28 cellular contexts compared by ENCODE assay signal in genomic region chr10:21530168-21530567, GRCh38. TPM values are rescaled to one million over a fixed set of nuclear protein-coding genes. Genes with fewer than 3 reads are reported as not detected.
DNase-seq lines count a peak whose midpoint lies in the region; ATAC-seq and TF ChIP-seq lines count a peak whose summit lies in the region.
"Had no signal": no experiment of that assay in that cellular context is flagged by ENCODE, and none has a peak within 500 bp of the region (broad histone marks: within the 10 kb centered on the region; RNA-seq: fewer than 3 reads in every experiment).

No MANE protein-coding gene starts in this region.

- H3K27ac ChIP-seq in HUES64 (ENCODE audit: low read depth, low read length) (peak overlapping the region; percentile 32; the same call in 1 of the 2 replicates), esophagus muscularis mucosa (replicated peaks in 1 of 4) (peak overlapping the region in 3 of 4 donors; percentile 96 to 98 (median 97)), sigmoid colon (peak overlapping the region; percentile 95 to 99 (median 97))
- H3K27ac ChIP-seq: foreskin keratinocyte, parathyroid adenoma had no signal

- peaks cover 58% of the 10 kb centered on the region for H3K4me1 ChIP-seq in HUES64 (ENCODE audit: insufficient read depth, low read length)
- H3K4me1 ChIP-seq in esophagus muscularis mucosa, result peaks cover 14 to 41% (median 30%) of the 10 kb centered on the region in 4 donors
- peaks cover 0 to 39% (median 20%) of the 10 kb centered on the region in 4 donors for H3K4me1 ChIP-seq in sigmoid colon
- H3K4me1 ChIP-seq: parathyroid adenoma had no signal

- DNase-seq in Caki2 (ENCODE audit: low read depth), result peak; percentile 38
- no peak for DNase-seq in esophagus muscularis mucosa (ENCODE audit: extremely low spot score)
- no peak for DNase-seq in sigmoid colon
- DNase-seq in sciatic nerve (ENCODE audit: low spot score), result no peak
- DNase-seq in NCI-H69 (lab: John Stamatoyannopoulos, UW), result no peak
- no peak for DNase-seq in activated CD8-positive, alpha-beta T cell treated with anti-CD3 and anti-CD28 coated beads, Interleukin-2, amount 10 ng/mL, durations not matched to agents 7 days and 5 days
- DNase-seq in stimulated activated CD4-positive, alpha-beta T cell treated with anti-CD3 and anti-CD28 coated beads, Interleukin-1b, Interleukin-23, amount 100 ng/mL, for 48 hours, result no peak
- DNase-seq: activated CD4-positive, alpha-beta memory T cell treated with anti-CD3 and anti-CD28 coated beads, Interleukin-2, amount 10 ng/mL, durations not matched to agents 7 days and 5 days; activated CD4-positive, CD25-positive, alpha-beta regulatory T cell treated with anti-CD3 and anti-CD28 coated beads, Interleukin-2, amount 50 U/mL, for 72 hours; activated CD8-positive, alpha-beta memory T cell treated with anti-CD3 and anti-CD28 coated beads, Interleukin-2, amount 50 U/mL, for 48 hours; activated naive CD4-positive, alpha-beta T cell treated with anti-CD3 and anti-CD28 coated beads, Interleukin-2, amount 10 ng/mL, durations not matched to agents 7 days and 5 days; adrenal gland; Caco-2; cerebellar nuclear complex; esophagus squamous epithelium; foreskin keratinocyte; H9; hippocampal formation; MM.1S; NCI-H187 treated with DMSO at 0.1 percent for 48 hours; NCI-H510A; SK-N-SH; stimulated activated naive B cell treated with anti-CD40 and anti-IgM and Interleukin-4, amounts not matched to agents 10 μg/mL and 1 μg/mL and 100 μg/mL, for 72 hours had no signal

- no peaks in the 10 kb centered on the region for H3K9me3 Mint-ChIP-seq in activated CD8-positive, alpha-beta T cell treated with anti-CD3 and anti-CD28 coated beads, Interleukin-2, amount 10 ng/mL, durations not matched to agents 7 days and 5 days (ENCODE audit: insufficient read depth)
- H3K9me3 Mint-ChIP-seq: activated CD4-positive, alpha-beta memory T cell treated with anti-CD3 and anti-CD28 coated beads, Interleukin-2, amount 10 ng/mL, durations not matched to agents 7 days and 5 days; activated naive CD4-positive, alpha-beta T cell treated with anti-CD3 and anti-CD28 coated beads, Interleukin-2, amount 10 ng/mL, durations not matched to agents 7 days and 5 days; H9; memory B cell; stimulated activated naive B cell treated with anti-CD40 and anti-IgM and Interleukin-4, amounts not matched to agents 10 μg/mL and 1 μg/mL and 100 μg/mL, for 72 hours; T-helper 1 cell treated with Interleukin-12 subunit alpha and Interleukin-12 subunit beta and Interleukin-4 antibody, amounts not matched to agents 30 μg/mL and 1 μg/mL, for 36 hours had no signal

- no peak overlapping the region for H3K27ac Mint-ChIP-seq in activated CD8-positive, alpha-beta T cell treated with anti-CD3 and anti-CD28 coated beads, Interleukin-2, amount 10 ng/mL, durations not matched to agents 7 days and 5 days
- H3K27ac Mint-ChIP-seq: activated CD4-positive, alpha-beta memory T cell treated with anti-CD3 and anti-CD28 coated beads, Interleukin-2, amount 10 ng/mL, durations not matched to agents 7 days and 5 days; activated naive CD4-positive, alpha-beta T cell treated with anti-CD3 and anti-CD28 coated beads, Interleukin-2, amount 10 ng/mL, durations not matched to agents 7 days and 5 days; CD14-positive monocyte; memory B cell; stimulated activated naive B cell treated with anti-CD40 and anti-IgM and Interleukin-4, amounts not matched to agents 10 μg/mL and 1 μg/mL and 100 μg/mL, for 72 hours; T-helper 1 cell treated with Interleukin-12 subunit alpha and Interleukin-12 subunit beta and Interleukin-4 antibody, amounts not matched to agents 30 μg/mL and 1 μg/mL, for 36 hours had no signal

- H3K27me3 Mint-ChIP-seq in activated CD8-positive, alpha-beta T cell treated with anti-CD3 and anti-CD28 coated beads, Interleukin-2, amount 10 ng/mL, durations not matched to agents 7 days and 5 days (ENCODE audit: low read depth), result peaks cover 30% of the 10 kb centered on the region
- H3K27me3 Mint-ChIP-seq: memory B cell had no signal

- WGBS in HUES64, result no CpG with 5 or more reads among the region's 1 CpG
- 100% methylated on average over 1 of the region's 1 CpG for WGBS in esophagus muscularis mucosa
- 87 to 89% methylated on average over 1 of the region's 1 CpG for WGBS in sigmoid colon, 2 donors

- H3K4me1 Mint-ChIP-seq in activated CD8-positive, alpha-beta T cell treated with anti-CD3 and anti-CD28 coated beads, Interleukin-2, amount 10 ng/mL, durations not matched to agents 7 days and 5 days (ENCODE audit: low read depth), result peaks cover 30% of the 10 kb centered on the region

- H3K27me3 ChIP-seq in HUES64 (ENCODE audit: insufficient read depth, low read length), result no peaks in the 10 kb centered on the region
- H3K27me3 ChIP-seq in esophagus muscularis mucosa, result no peaks in the 10 kb centered on the region
- H3K27me3 ChIP-seq in sigmoid colon, result no peaks in the 10 kb centered on the region
- H3K27me3 ChIP-seq: adrenal gland, esophagus squamous epithelium, foreskin keratinocyte had no signal

- H3K4me3 ChIP-seq in HUES64 (ENCODE audit: low read length) (no peak overlapping the region), esophagus muscularis mucosa (no peak overlapping the region), sigmoid colon (no peak overlapping the region)

- H3K9ac ChIP-seq in HUES64 (ENCODE audit: low read depth, low read length), result no peak overlapping the region
- H3K9ac ChIP-seq: parathyroid adenoma had no signal

- intact Hi-C loops in esophagus muscularis mucosa (cut with DNase I) (loop anchor here (5.0 kb wide), 1 partner anchor 787 kb away; the partner anchor contains the start of gene COMMD3), sigmoid colon (cut with DNase I) (loop anchor here (5.0 to 10.0 kb wide), 3 partner anchors 475 to 1905 kb away; partner anchors contain the start of genes BMI1, DNAJC1 and OTUD1), sciatic nerve (cut with DNase I) (no loop called here)

- no peak for TF ChIP-seq EP300 in esophagus muscularis mucosa (IDR thresholded peaks at IDR 0.05)
- TF ChIP-seq EP300 in sigmoid colon (IDR thresholded peaks at IDR 0.05), result no peak

- TF ChIP-seq POLR2A in esophagus muscularis mucosa (IDR thresholded peaks at IDR 0.05; ENCODE audit: low read depth), result no peak
- no peak for TF ChIP-seq POLR2A in sigmoid colon (IDR thresholded peaks at IDR 0.05)

- in situ Hi-C loops in Caki2 (cut with HindIII; ENCODE audit: low pct_unique_long_range_greater_than_20kb, low sequenced_read_pairs), result no loop called here

- H3K36me3 ChIP-seq in HUES64 (ENCODE audit: insufficient read depth, low read length), result no peaks in the 10 kb centered on the region
- no peaks in the 10 kb centered on the region for H3K36me3 ChIP-seq in esophagus muscularis mucosa
- no peaks in the 10 kb centered on the region for H3K36me3 ChIP-seq in sigmoid colon
- H3K36me3 ChIP-seq: adrenal gland, esophagus squamous epithelium had no signal

- CTCF ChIA-PET in activated CD8-positive, alpha-beta T cell treated with anti-CD3 and anti-CD28 coated beads, Interleukin-2, amount 10 ng/mL, durations not matched to agents 7 days and 5 days (lab: Charles Lee), result no interaction called here

- H3K9me3 ChIP-seq in HUES64 (ENCODE audit: insufficient read depth, low read depth, low read length), result no peaks in the 10 kb centered on the region
- H3K9me3 ChIP-seq in esophagus muscularis mucosa, result no peaks in the 10 kb centered on the region
- no peaks in the 10 kb centered on the region for H3K9me3 ChIP-seq in sigmoid colon
- H3K9me3 ChIP-seq: adrenal gland, Caco-2, esophagus squamous epithelium, SK-N-SH had no signal

- no peak overlapping the region for H3K4me3 Mint-ChIP-seq in activated CD8-positive, alpha-beta T cell treated with anti-CD3 and anti-CD28 coated beads, Interleukin-2, amount 10 ng/mL, durations not matched to agents 7 days and 5 days
- H3K4me3 Mint-ChIP-seq: activated CD4-positive, alpha-beta memory T cell treated with anti-CD3 and anti-CD28 coated beads, Interleukin-2, amount 10 ng/mL, durations not matched to agents 7 days and 5 days; activated naive CD4-positive, alpha-beta T cell treated with anti-CD3 and anti-CD28 coated beads, Interleukin-2, amount 10 ng/mL, durations not matched to agents 7 days and 5 days; CD14-positive monocyte; memory B cell; stimulated activated naive B cell treated with anti-CD40 and anti-IgM and Interleukin-4, amounts not matched to agents 10 μg/mL and 1 μg/mL and 100 μg/mL, for 72 hours; T-helper 1 cell treated with Interleukin-12 subunit alpha and Interleukin-12 subunit beta and Interleukin-4 antibody, amounts not matched to agents 30 μg/mL and 1 μg/mL, for 36 hours had no signal

- TF ChIP-seq CTCF in esophagus muscularis mucosa (IDR thresholded peaks at IDR 0.05) (no peak), sigmoid colon (IDR thresholded peaks at IDR 0.05) (no peak)

- POLR2A ChIA-PET in activated CD8-positive, alpha-beta T cell treated with anti-CD3 and anti-CD28 coated beads, Interleukin-2, amount 10 ng/mL, durations not matched to agents 7 days and 5 days (lab: Charles Lee), result no interaction called here

- peaks cover 4% of the 10 kb centered on the region for H3K36me3 Mint-ChIP-seq in activated CD8-positive, alpha-beta T cell treated with anti-CD3 and anti-CD28 coated beads, Interleukin-2, amount 10 ng/mL, durations not matched to agents 7 days and 5 days (ENCODE audit: low read depth)
- H3K36me3 Mint-ChIP-seq: CD14-positive monocyte, memory B cell had no signal

- no peak for ATAC-seq in sciatic nerve
- no peak for ATAC-seq in activated CD8-positive, alpha-beta T cell treated with anti-CD3 and anti-CD28 coated beads, Interleukin-2, amount 10 ng/mL, durations not matched to agents 7 days and 5 days
- ATAC-seq: foreskin keratinocyte; stimulated activated naive B cell treated with anti-CD40 and anti-IgM and Interleukin-4, amounts not matched to agents 10 μg/mL and 1 μg/mL and 100 μg/mL, for 72 hours had no signal

RNA-seq across cellular contexts. Expression of gene MLLT10, which starts 3.9 kb away (rescaled TPM):
- total RNA-seq in Caki2 (2014; rRNA removed; shearing (Covaris generic); ENCODE audit: low replicate concordance), result 18.9 and 30.5 TPM in 2 replicates
- 33.7 TPM for polyA plus RNA-seq in HUES64 (2013, experiment 1 of 2)
- 38.4 TPM for polyA plus RNA-seq in HUES64 (2013, experiment 2 of 2)
- total RNA-seq in esophagus muscularis mucosa, result 10 to 100 TPM; 23.5 to 39.7 (median 30.2) TPM
- 10 to 100 TPM; 36.0 to 53.7 (median 45.1) TPM for total RNA-seq in sigmoid colon
- polyA plus RNA-seq in sigmoid colon, result 10 to 100 TPM in 2 of 3 donors, 1 to 10 TPM in 1; 8.6 to 16.1 (median 10.2) TPM
- total RNA-seq in sciatic nerve, result 68.1 TPM
- total RNA-seq in activated CD8-positive, alpha-beta T cell treated with anti-CD3 and anti-CD28 coated beads, Interleukin-2, amount 10 ng/mL, durations not matched to agents 7 days and 5 days, result 10 to 100 TPM; 46.0 to 47.1 TPM

RNA-seq across cellular contexts. Expression of gene SKIDA1, which starts 4.7 kb away (rescaled TPM):
- total RNA-seq in Caki2 (2014; rRNA removed; shearing (Covaris generic); ENCODE audit: low replicate concordance), result 5.0 and 9.0 TPM in 2 replicates
- polyA plus RNA-seq in HUES64 (2013, experiment 1 of 2), result 7.8 TPM
- 13.9 TPM for polyA plus RNA-seq in HUES64 (2013, experiment 2 of 2)
- total RNA-seq in esophagus muscularis mucosa, result 1 to 10 TPM in 3 of 4 donors, under 1 TPM in 1; 0.50 to 2.9 (median 1.2) TPM
- 1 to 10 TPM in 3 of 4 donors, under 1 TPM in 1; 0.82 to 4.2 (median 3.4) TPM for total RNA-seq in sigmoid colon
- polyA plus RNA-seq in sigmoid colon, result under 1 TPM in 1 of 3 donors, not detected in 2; 0.10 TPM
- 3.1 TPM for total RNA-seq in sciatic nerve
- under 1 TPM; 0.10 to 0.11 TPM for total RNA-seq in activated CD8-positive, alpha-beta T cell treated with anti-CD3 and anti-CD28 coated beads, Interleukin-2, amount 10 ng/mL, durations not matched to agents 7 days and 5 days

Comparison
In these comparisons a context has a peak if more than half of its experiments do, and no peak if none do; other contexts are left out.
1. H3K27ac ChIP-seq: peak in every context shown above with its lines; median percentile 97 in esophagus muscularis mucosa; 97 in sigmoid colon; 32 in HUES64.